1 cellular context compared by ENCODE assay signal in the genomic region with DNA sequence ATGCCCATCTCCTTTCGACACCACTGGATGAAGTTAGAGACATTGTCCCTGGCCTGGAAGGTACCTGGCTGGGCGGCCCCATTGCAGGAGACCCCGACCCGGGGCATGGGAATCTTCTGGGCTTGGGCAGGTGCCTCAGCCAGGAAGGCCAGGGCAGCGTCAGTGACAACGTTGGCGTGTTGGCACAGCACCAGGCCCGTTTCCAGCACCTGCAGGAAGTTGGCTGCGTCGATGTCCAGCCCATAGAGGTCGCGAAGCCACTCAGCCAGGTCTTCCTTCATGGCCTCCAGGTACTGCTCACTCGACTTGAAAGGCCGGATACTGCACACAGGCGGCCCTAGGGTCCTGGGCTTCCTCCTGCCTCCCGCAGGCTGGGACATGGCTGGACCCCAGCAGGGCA.
TF ChIP-seq lines count a peak whose summit lies in the region.

No MANE protein-coding gene starts in this region.

TF ChIP-seq in H1, 55 proteins besides CTCF, POLR2A, EP300 and RAD21:
- TF ChIP-seq BCL11A (IDR thresholded peaks at IDR 0.05; ENCODE audit: low read depth in 2 of 2, low read length in 2 of 2), result no peak
- TF ChIP-seq, protein P1, sequence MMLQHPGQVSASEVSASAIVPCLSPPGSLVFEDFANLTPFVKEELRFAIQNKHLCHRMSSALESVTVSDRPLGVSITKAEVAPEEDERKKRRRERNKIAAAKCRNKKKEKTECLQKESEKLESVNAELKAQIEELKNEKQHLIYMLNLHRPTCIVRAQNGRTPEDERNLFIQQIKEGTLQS (IDR thresholded peaks at IDR 0.05; ENCODE audit: insufficient read depth, low read depth, low read length), result no peak
- no peak for TF ChIP-seq RXRA (IDR thresholded peaks at IDR 0.05; ENCODE audit: insufficient read depth, low read depth, low read length)
- no peak for TF ChIP-seq SIX5 (IDR thresholded peaks at IDR 0.05; ENCODE audit: low read depth, low read length)
- no peak for TF ChIP-seq RBBP5 (IDR thresholded peaks at IDR 0.05; ENCODE audit: borderline replicate concordance, low read depth, low read length)
- TF ChIP-seq CTBP2 (IDR thresholded peaks at IDR 0.05; ENCODE audit: borderline replicate concordance, insufficient read depth, insufficient read length, low read length), result no peak
- no peak for TF ChIP-seq SP1 (IDR thresholded peaks at IDR 0.05; ENCODE audit: low read depth, low read length)
- TF ChIP-seq, protein P2, sequence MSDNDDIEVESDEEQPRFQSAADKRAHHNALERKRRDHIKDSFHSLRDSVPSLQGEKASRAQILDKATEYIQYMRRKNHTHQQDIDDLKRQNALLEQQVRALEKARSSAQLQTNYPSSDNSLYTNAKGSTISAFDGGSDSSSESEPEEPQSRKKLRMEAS (IDR thresholded peaks at IDR 0.05), result no peak
- no peak for TF ChIP-seq TAF1 (IDR thresholded peaks at IDR 0.05; ENCODE audit: low read depth, low read length)
- no peak for TF ChIP-seq SIN3A (conservative IDR thresholded peaks at IDR 0.05 in 1 of 2, IDR thresholded peaks at IDR 0.05 in 1 of 2; ENCODE audit: low read depth in 1 of 2, low read length in 2 of 2)
- no peak for TF ChIP-seq JUN (IDR thresholded peaks at IDR 0.05; ENCODE audit: low read depth, low read length)
TF ChIP-seq in H1: peak in this region for 0.
